ENCODE assay signal across 1 cellular context in genomic region chr16:48546774-48547173, GRCh38.
TF ChIP-seq lines count a peak whose summit lies in the region.

No MANE protein-coding gene starts in this region.

TF ChIP-seq in HepG2, 621 proteins besides CTCF, POLR2A, EP300 and RAD21 (continued from another document and continues in another):
- TF ChIP-seq PATZ1 (CRISPR knock-in tag; IDR thresholded peaks at IDR 0.05) (0 out of 2 replicates have a peak, but pooled peaks have one; percentile 18), CCDC6 (CRISPR knock-in tag; IDR thresholded peaks at IDR 0.05) (no peak), IKZF5 (CRISPR knock-in tag; IDR thresholded peaks at IDR 0.05) (no peak), GPN1 (CRISPR knock-in tag; IDR thresholded peaks at IDR 0.05; ENCODE audit: borderline replicate concordance) (no peak), ZNF790 (CRISPR knock-in tag; IDR thresholded peaks at IDR 0.05; ENCODE audit: borderline replicate concordance) (no peak), MIER2 (CRISPR knock-in tag; IDR thresholded peaks at IDR 0.05) (peak; percentile 38; the same call in 1 of the 2 replicates), ZNF337 (CRISPR knock-in tag; IDR thresholded peaks at IDR 0.05; ENCODE audit: borderline replicate concordance, low read depth) (no peak), ZBTB20 (CRISPR knock-in tag; IDR thresholded peaks at IDR 0.05; ENCODE audit: borderline replicate concordance, low read depth) (peak; percentile 48; the same call in 1 of the 2 replicates), ATM (IDR thresholded peaks at IDR 0.05; ENCODE audit: borderline replicate concordance) (no peak), NFAT5 (CRISPR knock-in tag; IDR thresholded peaks at IDR 0.05) (no peak), WIZ (CRISPR knock-in tag; IDR thresholded peaks at IDR 0.05) (no peak), CBX2 (IDR thresholded peaks at IDR 0.05; ENCODE audit: low read depth, low read length) (no peak), CBX2 (CRISPR knock-in tag; IDR thresholded peaks at IDR 0.05; ENCODE audit: low read depth) (no peak), SPEN (CRISPR knock-in tag; IDR thresholded peaks at IDR 0.05; ENCODE audit: low read depth) (peak; percentile 36; the same call in 1 of the 2 replicates), ZNF101 (CRISPR knock-in tag; IDR thresholded peaks at IDR 0.05; ENCODE audit: borderline replicate concordance, low read depth) (no peak), MYPOP (CRISPR knock-in tag; IDR thresholded peaks at IDR 0.05) (no peak), RBFOX2 (IDR thresholded peaks at IDR 0.05; ENCODE audit: low read depth, low read length) (no peak), MEF2D (CRISPR knock-in tag; IDR thresholded peaks at IDR 0.05) (0 out of 2 replicates have a peak, but pooled peaks have one; percentile 33), TEF (CRISPR knock-in tag; IDR thresholded peaks at IDR 0.05) (no peak), ZNF331 (CRISPR knock-in tag; IDR thresholded peaks at IDR 0.05) (peak; percentile 47; the same call in 1 of the 2 replicates), HBP1 (CRISPR knock-in tag; IDR thresholded peaks at IDR 0.05; ENCODE audit: low read depth) (no peak), SOX5 (CRISPR knock-in tag; IDR thresholded peaks at IDR 0.05; ENCODE audit: borderline replicate concordance) (peak; percentile 82), ZHX2 (IDR thresholded peaks at IDR 0.05; ENCODE audit: low read depth) (no peak), ZHX2 (CRISPR knock-in tag; IDR thresholded peaks at IDR 0.05; ENCODE audit: borderline replicate concordance) (no peak), ZBED4 (CRISPR knock-in tag; IDR thresholded peaks at IDR 0.05; ENCODE audit: borderline replicate concordance) (peak; percentile 65; the same call in 1 of the 2 replicates), MYC (CRISPR knock-in tag; IDR thresholded peaks at IDR 0.05; ENCODE audit: borderline replicate concordance) (no peak), ZUFSP (CRISPR knock-in tag; IDR thresholded peaks at IDR 0.05; ENCODE audit: borderline replicate concordance) (no peak)
